8 cellular contexts compared by ENCODE assay signal in the genomic region with DNA sequence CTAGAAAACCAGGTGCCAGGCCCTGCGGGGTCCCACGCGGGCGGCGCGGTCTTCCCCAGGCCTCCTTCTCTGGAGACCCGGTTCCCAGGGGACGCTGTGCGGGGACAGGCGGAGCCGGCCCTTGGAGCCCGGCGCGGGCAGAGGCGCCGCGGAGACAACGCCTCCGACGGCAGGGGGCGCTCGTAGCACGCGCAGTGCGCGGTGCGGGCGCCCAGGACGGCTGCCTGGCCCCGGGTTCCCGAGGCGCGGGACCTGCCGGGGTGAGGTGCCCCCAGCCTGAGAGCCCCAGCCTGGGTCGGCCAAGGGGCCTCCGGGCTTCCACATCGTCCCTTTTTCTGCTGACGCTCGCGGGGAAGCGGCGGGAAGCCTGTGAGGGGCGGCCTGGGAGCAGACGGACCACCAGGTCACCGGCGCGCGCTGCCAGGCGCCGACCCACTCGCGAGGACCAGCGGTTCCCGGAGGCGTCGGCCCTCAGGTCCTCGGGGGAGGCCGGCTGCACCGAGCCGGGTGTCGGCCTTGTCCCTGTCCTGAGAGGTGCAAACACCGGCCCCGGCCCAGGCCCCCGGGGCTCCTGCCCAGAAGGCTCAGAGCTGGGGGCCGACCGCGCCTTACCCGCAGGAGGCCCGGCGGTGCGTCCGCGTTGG. TPM values are rescaled to one million over a fixed set of nuclear protein-coding genes. Genes with fewer than 3 reads are reported as not detected.
A peak's percentile ranks its signal among the peaks of the same experiment; 100 is the strongest.
DNase-seq lines count a peak whose midpoint lies in the region; ATAC-seq and TF ChIP-seq lines count a peak whose summit lies in the region.

No MANE protein-coding gene starts in this region.

- in situ Hi-C loops in HAP-1 (cut with MboI; ENCODE audit: low sequenced_read_pairs), result loop anchor here (10.0 to 25.0 kb wide), 2 partner anchors 508 to 590 kb away; no protein-coding TSS in a partner anchor

- H3K4me3 ChIP-seq in DND-41 (ENCODE audit: low read depth in 1 of 2, low read length in 2 of 2) (no peak overlapping the region), HAP-1 (peak overlapping the region; percentile 29)

- no peaks in the 10 kb centered on the region for H3K9me3 ChIP-seq in DND-41 (ENCODE audit: insufficient read depth, low read length, severe bottlenecking)
- H3K9me3 ChIP-seq in HAP-1, result no peaks in the 10 kb centered on the region

- H3K4me1 Mint-ChIP-seq in activated CD4-positive, alpha-beta memory T cell treated with anti-CD3 and anti-CD28 coated beads for 36 hours (ENCODE audit: low read depth), result peaks cover 34% of the 10 kb centered on the region
- H3K4me1 Mint-ChIP-seq in memory B cell, result peaks cover 20% of the 10 kb centered on the region

- DNase-seq in DND-41, result peak; percentile 44
- peak; percentile 75 to 90 for DNase-seq in HAP-1 (ENCODE audit: low spot score in 2 of 2)
- peak; percentile 14 for DNase-seq in NCI-H2196 treated with DMSO at 0.1 percent for 48 hours (lab: John Stamatoyannopoulos, UW; ENCODE audit: unreplicated experiment)
- DNase-seq in activated CD4-positive, alpha-beta memory T cell treated with anti-CD3 and anti-CD28 coated beads for 36 hours, result peak; percentile 65
- DNase-seq in effector CD8-positive, alpha-beta T cell (lab: John Stamatoyannopoulos, UW), result peak; percentile 43
- peak; percentile 75 to 89 for DNase-seq in memory B cell (ENCODE audit: low spot score in 2 of 2)
- DNase-seq in stimulated activated CD8-positive, alpha-beta memory T cell treated with anti-CD3 and anti-CD28 coated beads, Interleukin-2, amount 100 ng/mL, for 1 hour (ENCODE audit: low read depth in 2 of 2), result peak; percentile 20 to 53
- no peak for DNase-seq in GF-D8 (lab: John Stamatoyannopoulos, UW)

- H2AFZ ChIP-seq in DND-41 (ENCODE audit: low read depth, low read length), result no peak overlapping the region

- CTCF ChIA-PET in activated CD4-positive, alpha-beta memory T cell treated with anti-CD3 and anti-CD28 coated beads for 36 hours (lab: Charles Lee), result interaction anchor here (0.6 to 3.9 kb wide), 3 partner anchors 8 to 594 kb away, joined by 3 to 20 read pairs (median 6); no protein-coding TSS in a partner anchor

- no peaks in the 10 kb centered on the region for H3K9me3 Mint-ChIP-seq in activated CD4-positive, alpha-beta memory T cell treated with anti-CD3 and anti-CD28 coated beads for 36 hours
- H3K9me3 Mint-ChIP-seq in memory B cell, result peaks cover 2% of the 10 kb centered on the region

- H3K27me3 Mint-ChIP-seq in activated CD4-positive, alpha-beta memory T cell treated with anti-CD3 and anti-CD28 coated beads for 36 hours, result peaks cover 77% of the 10 kb centered on the region
- peaks cover 42% of the 10 kb centered on the region for H3K27me3 Mint-ChIP-seq in memory B cell

- no peaks in the 10 kb centered on the region for H4K20me1 ChIP-seq in DND-41 (ENCODE audit: insufficient read depth, low read length)

- intact Hi-C loops in activated CD4-positive, alpha-beta memory T cell treated with anti-CD3 and anti-CD28 coated beads for 36 hours (cut with micrococcal nuclease), result loop anchor here (1.0 to 10.0 kb wide), 5 partner anchors 80 to 1030 kb away; no protein-coding TSS in a partner anchor

- H3K36me3 ChIP-seq in DND-41 (ENCODE audit: insufficient read depth, low read length), result no peaks in the 10 kb centered on the region
- no peaks in the 10 kb centered on the region for H3K36me3 ChIP-seq in HAP-1 (replicated peaks)

- no peaks in the 10 kb centered on the region for H3K79me2 ChIP-seq in DND-41 (ENCODE audit: insufficient read depth, low read length)

- TF ChIP-seq CTCF in DND-41 (IDR thresholded peaks at IDR 0.05; ENCODE audit: borderline replicate concordance, extremely low read depth, low read length, poor library complexity, severe bottlenecking), result peak; percentile 71

- H3K4me1 ChIP-seq in DND-41 (ENCODE audit: insufficient read depth, low read length), result peaks cover 4% of the 10 kb centered on the region; the same call in 1 of the 2 replicates
- H3K4me1 ChIP-seq in HAP-1, result peaks cover 26% of the 10 kb centered on the region

- peak; percentile 92 for ATAC-seq in DND-41 (ENCODE audit: insufficient read depth, low read depth)
- peak; percentile 78 for ATAC-seq in memory B cell (ENCODE audit: low read depth)

- no peaks in the 10 kb centered on the region for H3K36me3 Mint-ChIP-seq in activated CD4-positive, alpha-beta memory T cell treated with anti-CD3 and anti-CD28 coated beads for 36 hours
- no peaks in the 10 kb centered on the region for H3K36me3 Mint-ChIP-seq in memory B cell

- H3K4me3 Mint-ChIP-seq in activated CD4-positive, alpha-beta memory T cell treated with anti-CD3 and anti-CD28 coated beads for 36 hours, result no peak overlapping the region
- H3K4me3 Mint-ChIP-seq in memory B cell, result no peak overlapping the region

- no peak overlapping the region for H3K9ac ChIP-seq in DND-41 (ENCODE audit: low read depth, low read length)

- POLR2A ChIA-PET in activated CD4-positive, alpha-beta memory T cell treated with anti-CD3 and anti-CD28 coated beads for 36 hours (lab: Charles Lee), result no interaction called here

- H3K27me3 ChIP-seq in DND-41 (ENCODE audit: insufficient read depth, low read length, poor library complexity), result no peaks in the 10 kb centered on the region
- H3K27me3 ChIP-seq in HAP-1 (ENCODE audit: low read depth), result no peaks in the 10 kb centered on the region

- no peak overlapping the region for H3K27ac ChIP-seq in DND-41 (ENCODE audit: low read length)

- no peak overlapping the region for H3K27ac Mint-ChIP-seq in activated CD4-positive, alpha-beta memory T cell treated with anti-CD3 and anti-CD28 coated beads for 36 hours
- H3K27ac Mint-ChIP-seq in memory B cell, result no peak overlapping the region

- no peak overlapping the region for H3K4me2 ChIP-seq in DND-41 (ENCODE audit: insufficient read depth, low read length)

RNA-seq across cellular contexts. Expression of gene FOXC1, which starts 5.2 kb away (rescaled TPM):
- under 1 TPM; 0.05 to 0.07 TPM for total RNA-seq in activated CD4-positive, alpha-beta memory T cell treated with anti-CD3 and anti-CD28 coated beads for 36 hours
